Comparison of ENCODE assay signal across 7 cellular contexts in genomic region chr21:31417214-31417613, GRCh38.
DNase-seq lines count a peak whose midpoint lies in the region; ATAC-seq and TF ChIP-seq lines count a peak whose summit lies in the region.
"Not testable (repeated sequence)": the region's sequence is repeated elsewhere in the genome, so short reads cannot be mapped to it uniquely, and the experiment has no call there.

No MANE protein-coding gene starts in this region.

- TF ChIP-seq CTCF in HEK293 (tag by site-specific recombination; IDR thresholded peaks at IDR 0.05): not testable (repeated sequence)

- not testable (repeated sequence) for H3K4me3 ChIP-seq in HEK293 (ENCODE audit: low read depth, low read length)

- not testable (repeated sequence) for H3K27ac ChIP-seq in HEK293 (ENCODE audit: extremely low read depth, low read depth, low read length)

- not testable (repeated sequence) for H3K27me3 Mint-ChIP-seq in activated T-cell treated with anti-CD3 and anti-CD28 coated beads, Interleukin-2, amount 50 U/mL, for 4 hours (ENCODE audit: low read depth); activated naive CD8-positive, alpha-beta T cell treated with anti-CD3 and anti-CD28 coated beads, Interleukin-2, amount 50 U/mL, for 24 hours; stimulated activated naive B cell treated with anti-CD40 and anti-IgM and Interleukin-4, amounts not matched to agents 10 μg/mL and 1 μg/mL and 100 μg/mL, for 72 hours

- POLR2A ChIA-PET in HEK293 (lab: Yijun Ruan, JAX): not testable (repeated sequence)

- CTCF ChIA-PET in HEK293 (lab: Yijun Ruan, JAX): not testable (repeated sequence)

- H3K9me3 ChIP-seq in HEK293 (ENCODE audit: control insufficient read depth, insufficient read depth, low read depth, low read length): not testable (repeated sequence)

- not testable (repeated sequence) for H3K27ac Mint-ChIP-seq in activated naive CD8-positive, alpha-beta T cell treated with anti-CD3 and anti-CD28 coated beads, Interleukin-2, amount 50 U/mL, for 24 hours; stimulated activated naive B cell treated with anti-CD40 and anti-IgM and Interleukin-4, amounts not matched to agents 10 μg/mL and 1 μg/mL and 100 μg/mL, for 72 hours

- peak; percentile 44 for DNase-seq in activated CD4-positive, alpha-beta T cell treated with anti-CD3 and anti-CD28 coated beads for 48 hours
- DNase-seq in activated T-cell treated with anti-CD3 and anti-CD28 coated beads, Interleukin-2, amount 50 U/mL, for 4 hours; activated naive CD8-positive, alpha-beta T cell treated with anti-CD3 and anti-CD28 coated beads, Interleukin-2, amount 50 U/mL, for 24 hours; stimulated activated naive B cell treated with anti-CD40 and anti-IgM and Interleukin-4, amounts not matched to agents 10 μg/mL and 1 μg/mL and 100 μg/mL, for 72 hours: not testable (repeated sequence)
- DNase-seq in activated naive CD4-positive, alpha-beta T cell treated with anti-CD3 and anti-CD28 coated beads, Interleukin-2, amount 50 U/mL, for 16 hours: peak; percentile 39
- DNase-seq in stimulated activated CD4-positive, alpha-beta T cell treated with anti-CD3 and anti-CD28 coated beads, Interleukin-1b, Interleukin-23, amount 100 ng/mL, for 48 hours: peak; percentile 39

- not testable (repeated sequence) for H3K36me3 ChIP-seq in HEK293 (ENCODE audit: control insufficient read depth in 2 of 2, insufficient read depth in 1 of 2, low read length in 2 of 2)

- H3K4me1 Mint-ChIP-seq in activated T-cell treated with anti-CD3 and anti-CD28 coated beads, Interleukin-2, amount 50 U/mL, for 4 hours (ENCODE audit: low read depth); activated naive CD8-positive, alpha-beta T cell treated with anti-CD3 and anti-CD28 coated beads, Interleukin-2, amount 50 U/mL, for 24 hours; stimulated activated naive B cell treated with anti-CD40 and anti-IgM and Interleukin-4, amounts not matched to agents 10 μg/mL and 1 μg/mL and 100 μg/mL, for 72 hours: not testable (repeated sequence)

- not testable (repeated sequence) for H3K4me3 Mint-ChIP-seq in activated T-cell treated with anti-CD3 and anti-CD28 coated beads, Interleukin-2, amount 50 U/mL, for 4 hours; activated naive CD8-positive, alpha-beta T cell treated with anti-CD3 and anti-CD28 coated beads, Interleukin-2, amount 50 U/mL, for 24 hours; stimulated activated naive B cell treated with anti-CD40 and anti-IgM and Interleukin-4, amounts not matched to agents 10 μg/mL and 1 μg/mL and 100 μg/mL, for 72 hours

- not testable (repeated sequence) for H3K9me3 Mint-ChIP-seq in activated T-cell treated with anti-CD3 and anti-CD28 coated beads, Interleukin-2, amount 50 U/mL, for 4 hours
- H3K9me3 Mint-ChIP-seq in activated naive CD8-positive, alpha-beta T cell treated with anti-CD3 and anti-CD28 coated beads, Interleukin-2, amount 50 U/mL, for 24 hours: peaks cover 13% of the 10 kb centered on the region
- H3K9me3 Mint-ChIP-seq in stimulated activated naive B cell treated with anti-CD40 and anti-IgM and Interleukin-4, amounts not matched to agents 10 μg/mL and 1 μg/mL and 100 μg/mL, for 72 hours: peaks cover 4 to 11% of the 10 kb centered on the region in 2 donors

- not testable (repeated sequence) for H3K36me3 Mint-ChIP-seq in activated T-cell treated with anti-CD3 and anti-CD28 coated beads, Interleukin-2, amount 50 U/mL, for 4 hours (ENCODE audit: insufficient read depth); activated naive CD8-positive, alpha-beta T cell treated with anti-CD3 and anti-CD28 coated beads, Interleukin-2, amount 50 U/mL, for 24 hours (ENCODE audit: low read depth); stimulated activated naive B cell treated with anti-CD40 and anti-IgM and Interleukin-4, amounts not matched to agents 10 μg/mL and 1 μg/mL and 100 μg/mL, for 72 hours

- ATAC-seq in activated T-cell treated with anti-CD3 and anti-CD28 coated beads, Interleukin-2, amount 50 U/mL, for 4 hours: peak; percentile 76 to 82
- ATAC-seq in activated naive CD8-positive, alpha-beta T cell treated with anti-CD3 and anti-CD28 coated beads, Interleukin-2, amount 50 U/mL, for 24 hours: peak; percentile 65
- ATAC-seq in stimulated activated naive B cell treated with anti-CD40 and anti-IgM and Interleukin-4, amounts not matched to agents 10 μg/mL and 1 μg/mL and 100 μg/mL, for 72 hours (replicated peaks): peak; percentile 29 to 48

- not testable (repeated sequence) for H3K4me1 ChIP-seq in HEK293 (ENCODE audit: control insufficient read depth, insufficient read depth, low read length)

TF ChIP-seq in HEK293, 187 proteins besides CTCF, POLR2A, EP300 and RAD21:
- 0 out of 2 replicates have a peak, but pooled peaks have one; percentile 26 for TF ChIP-seq ZSCAN5A (tag by site-specific recombination; IDR thresholded peaks at IDR 0.05)
- 0 out of 2 replicates have a peak, but pooled peaks have one; percentile 5 for TF ChIP-seq EGR2 (tag by site-specific recombination; IDR thresholded peaks at IDR 0.05; ENCODE audit: low read depth)
